Comparison of ENCODE assay signal across 8 cellular contexts in genomic region chr9:447230-448025, GRCh38. TPM values are rescaled to one million over a fixed set of nuclear protein-coding genes. Genes with fewer than 3 reads are reported as not detected.
A peak's percentile ranks its signal among the peaks of the same experiment; 100 is the strongest.
DNase-seq lines count a peak whose midpoint lies in the region; ATAC-seq and TF ChIP-seq lines count a peak whose summit lies in the region.

No MANE protein-coding gene starts in this region.

- H4K8ac ChIP-seq in trophoblast cell (ENCODE audit: low read depth, low read length) = no peak overlapping the region

- peak; percentile 61 for DNase-seq in NB4 (ENCODE audit: low read depth)
- DNase-seq in activated T-helper 9 cell treated with anti-CD3 and anti-CD28 coated beads, Interleukin-2, amount 50 U/mL, for 16 hours (ENCODE audit: low read depth) = peak; percentile 47
- DNase-seq in trophoblast cell = peak; percentile 48 to 69
- DNase-seq in left lobe of liver (ENCODE audit: low spot score) = no peak
- DNase-seq in GM19240 (ENCODE audit: insufficient read length, low spot score) = no peak
- no peak for DNase-seq in left ventricle myocardium inferior

- H3K36me3 ChIP-seq in trophoblast cell (ENCODE audit: control insufficient read depth in 1 of 2, insufficient read depth in 2 of 2, low read length in 2 of 2) (no peaks in the 10 kb centered on the region), left ventricle myocardium inferior (no peaks in the 10 kb centered on the region)

- H3K23ac ChIP-seq in trophoblast cell (ENCODE audit: low read length) = no peak overlapping the region

- no peaks in the 10 kb centered on the region for H3K79me2 ChIP-seq in trophoblast cell (ENCODE audit: control insufficient read depth, insufficient read depth, low read length, poor library complexity)

- no peak overlapping the region for H4K91ac ChIP-seq in trophoblast cell (ENCODE audit: low read depth, low read length)

- no peak overlapping the region for H2BK12ac ChIP-seq in trophoblast cell (ENCODE audit: low read length)

- no peaks in the 10 kb centered on the region for H3K79me1 ChIP-seq in trophoblast cell (ENCODE audit: low read length)

- H3K9me3 ChIP-seq in trophoblast cell (ENCODE audit: insufficient read depth, low read depth, low read length) (no peaks in the 10 kb centered on the region), left ventricle myocardium inferior (replicated peaks) (no peaks in the 10 kb centered on the region)

- H3K27ac ChIP-seq in trophoblast cell (ENCODE audit: low read depth, low read length) (no peak overlapping the region), left ventricle myocardium inferior (replicated peaks) (no peak overlapping the region)

- H3K4me3 ChIP-seq in NB4 (ENCODE audit: low read depth, low read length) (no peak overlapping the region), trophoblast cell (ENCODE audit: low read depth, low read length) (no peak overlapping the region), left ventricle myocardium inferior (no peak overlapping the region)

- no peak overlapping the region for H2BK5ac ChIP-seq in trophoblast cell (ENCODE audit: low read depth, low read length, poor library complexity)

- TF ChIP-seq CTCF in NB4 (IDR thresholded peaks at IDR 0.05; ENCODE audit: low read depth, low read length) (no peak), left ventricle myocardium inferior (IDR thresholded peaks at IDR 0.05; ENCODE audit: borderline replicate concordance) (no peak)

- intact Hi-C loops in left ventricle myocardium inferior (cut with micrococcal nuclease) = no loop called here

- no peak overlapping the region for H3K4me2 ChIP-seq in trophoblast cell (ENCODE audit: low read length)

- H3K4me1 ChIP-seq in trophoblast cell (ENCODE audit: control insufficient read depth in 1 of 2, insufficient read depth in 2 of 2, low read length in 2 of 2) = peaks cover 0 to 6% of the 10 kb centered on the region in 2 experiments
- H3K4me1 ChIP-seq in left ventricle myocardium inferior = peaks cover 9% of the 10 kb centered on the region

- no peak overlapping the region for H2AFZ ChIP-seq in trophoblast cell (ENCODE audit: insufficient read depth, low read length, poor library complexity)

- ATAC-seq in GM18502 (IDR thresholded peaks at IDR 0.05; ENCODE audit: poor library complexity, unreplicated experiment) (peak; percentile 65), left lobe of liver (no peak), GM21526 (IDR thresholded peaks at IDR 0.05; ENCODE audit: low FRiP score, unreplicated experiment) (no peak)

- H3K18ac ChIP-seq in trophoblast cell (ENCODE audit: low read length) = no peak overlapping the region

- no peak overlapping the region for H2AK5ac ChIP-seq in trophoblast cell (ENCODE audit: low read length)

- H4K12ac ChIP-seq in trophoblast cell (ENCODE audit: low read depth, low read length) = no peak overlapping the region

- no peak overlapping the region for H2BK120ac ChIP-seq in trophoblast cell (ENCODE audit: insufficient read depth, low read length, poor library complexity)

- no peak overlapping the region for H3K9ac ChIP-seq in trophoblast cell (ENCODE audit: low read length)

- H3K4ac ChIP-seq in trophoblast cell (ENCODE audit: low read depth, low read length) = no peak overlapping the region

- TF ChIP-seq POLR2A in NB4 (IDR thresholded peaks at IDR 0.05; ENCODE audit: extremely low read depth, insufficient read length) = no peak

- H3K27me3 ChIP-seq in trophoblast cell (ENCODE audit: insufficient read depth, low read length) (no peaks in the 10 kb centered on the region), left ventricle myocardium inferior (ENCODE audit: low read depth) (no peaks in the 10 kb centered on the region)

- WGBS in trophoblast cell (ENCODE audit: extremely low coverage, insufficient coverage, insufficient read length) = no CpG with 5 or more reads among the region's 4 CpGs

- H3K14ac ChIP-seq in trophoblast cell (ENCODE audit: low read length) = no peak overlapping the region

RNA-seq across cellular contexts. Expression of gene KANK1, which starts 57.1 kb away (rescaled TPM):
- polyA plus RNA-seq in trophoblast cell (2013) = 108 and 109 TPM in 2 replicates
- 66.4 TPM for total RNA-seq in left lobe of liver
- total RNA-seq in left ventricle myocardium inferior = 155 TPM

Comparison
In these comparisons a context has a peak if more than half of its experiments do, and no peak if none do; other contexts are left out.
1. DNase-seq: peak in NB4 (single experiment), activated T-helper 9 cell treated with anti-CD3 and anti-CD28 coated beads, Interleukin-2, amount 50 U/mL, for 16 hours (single experiment) and trophoblast cell (2 of 2); none in left lobe of liver (single experiment), GM19240 (single experiment) and left ventricle myocardium inferior (single experiment).